2 cellular contexts compared by ENCODE assay signal in the genomic region with DNA sequence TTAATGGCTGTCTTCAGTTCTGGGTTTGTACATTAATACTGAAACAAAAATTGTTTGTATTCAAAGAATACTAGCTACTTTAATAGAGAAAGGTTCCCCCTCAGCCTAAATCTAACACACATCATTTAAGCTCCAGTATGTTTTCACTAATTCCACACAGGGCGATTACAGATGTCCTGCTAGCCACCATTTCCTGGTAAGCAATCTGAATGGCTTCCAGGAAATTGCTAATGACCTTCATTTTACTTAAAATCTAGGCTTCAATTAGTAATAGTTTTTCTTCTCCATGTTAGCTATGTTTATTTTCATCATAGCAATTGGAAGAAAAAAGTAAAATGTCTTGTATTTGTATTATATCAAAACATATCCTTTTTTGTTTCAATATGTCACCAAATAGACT.
TF ChIP-seq lines count a peak whose summit lies in the region.

No MANE protein-coding gene starts in this region.

TF ChIP-seq in WTC11, 78 proteins besides CTCF, POLR2A, EP300 and RAD21:
- TF ChIP-seq, protein P1, sequence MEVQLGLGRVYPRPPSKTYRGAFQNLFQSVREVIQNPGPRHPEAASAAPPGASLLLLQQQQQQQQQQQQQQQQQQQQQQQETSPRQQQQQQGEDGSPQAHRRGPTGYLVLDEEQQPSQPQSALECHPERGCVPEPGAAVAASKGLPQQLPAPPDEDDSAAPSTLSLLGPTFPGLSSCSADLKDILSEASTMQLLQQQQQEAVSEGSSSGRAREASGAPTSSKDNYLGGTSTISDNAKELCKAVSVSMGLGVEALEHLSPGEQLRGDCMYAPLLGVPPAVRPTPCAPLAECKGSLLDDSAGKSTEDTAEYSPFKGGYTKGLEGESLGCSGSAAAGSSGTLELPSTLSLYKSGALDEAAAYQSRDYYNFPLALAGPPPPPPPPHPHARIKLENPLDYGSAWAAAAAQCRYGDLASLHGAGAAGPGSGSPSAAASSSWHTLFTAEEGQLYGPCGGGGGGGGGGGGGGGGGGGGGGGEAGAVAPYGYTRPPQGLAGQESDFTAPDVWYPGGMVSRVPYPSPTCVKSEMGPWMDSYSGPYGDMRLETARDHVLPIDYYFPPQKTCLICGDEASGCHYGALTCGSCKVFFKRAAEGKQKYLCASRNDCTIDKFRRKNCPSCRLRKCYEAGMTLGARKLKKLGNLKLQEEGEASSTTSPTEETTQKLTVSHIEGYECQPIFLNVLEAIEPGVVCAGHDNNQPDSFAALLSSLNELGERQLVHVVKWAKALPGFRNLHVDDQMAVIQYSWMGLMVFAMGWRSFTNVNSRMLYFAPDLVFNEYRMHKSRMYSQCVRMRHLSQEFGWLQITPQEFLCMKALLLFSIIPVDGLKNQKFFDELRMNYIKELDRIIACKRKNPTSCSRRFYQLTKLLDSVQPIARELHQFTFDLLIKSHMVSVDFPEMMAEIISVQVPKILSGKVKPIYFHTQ (CRISPR knock-in tag; IDR thresholded peaks at IDR 0.05), result no peak
TF ChIP-seq in WTC11: peak in this region for 0.

TF ChIP-seq in endothelial cell of umbilical vein, 7 proteins besides CTCF, POLR2A, EP300 and RAD21 (continued from another document):
- no peak for TF ChIP-seq MYC (IDR thresholded peaks at IDR 0.05; ENCODE audit: low read depth, low read length)
- TF ChIP-seq FOS (IDR thresholded peaks at IDR 0.05; ENCODE audit: borderline replicate concordance, insufficient read depth, low read length), result no peak
- TF ChIP-seq GATA2 (IDR thresholded peaks at IDR 0.05; ENCODE audit: insufficient read depth, insufficient read length, low read depth, low read length), result no peak
- TF ChIP-seq POLR2AphosphoS5 (IDR thresholded peaks at IDR 0.05; ENCODE audit: insufficient read depth, low read depth, low read length), result no peak
- TF ChIP-seq, protein P2, sequence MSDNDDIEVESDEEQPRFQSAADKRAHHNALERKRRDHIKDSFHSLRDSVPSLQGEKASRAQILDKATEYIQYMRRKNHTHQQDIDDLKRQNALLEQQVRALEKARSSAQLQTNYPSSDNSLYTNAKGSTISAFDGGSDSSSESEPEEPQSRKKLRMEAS (IDR thresholded peaks at IDR 0.05; ENCODE audit: insufficient read depth, insufficient read length), result no peak
- TF ChIP-seq EZH2 (IDR thresholded peaks at IDR 0.05; ENCODE audit: borderline replicate concordance, low read depth, low read length, severe bottlenecking), result no peak
TF ChIP-seq in endothelial cell of umbilical vein: peak in this region for 0.
